Comparison of ENCODE assay signal across 26 cellular contexts in the genomic region with DNA sequence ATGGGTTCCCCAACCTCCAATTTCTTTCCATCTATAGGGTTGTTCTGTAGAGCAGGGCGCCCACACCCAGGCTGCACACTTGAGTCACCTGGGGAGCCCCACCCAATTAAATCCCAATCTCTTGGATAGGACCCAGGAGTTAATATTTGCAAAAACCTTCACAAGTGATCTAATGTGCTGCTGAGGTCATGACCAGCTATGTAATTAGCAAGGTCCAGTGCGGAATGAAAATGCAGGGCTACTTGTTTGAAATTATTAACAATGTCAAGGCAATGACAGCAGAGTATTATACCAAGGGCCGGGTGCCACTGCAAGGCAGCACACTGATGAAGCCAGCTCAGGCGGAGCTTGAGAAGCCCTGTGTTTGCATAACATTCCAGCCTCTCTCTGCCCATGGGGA.
"Had no signal": no experiment of that assay in that cellular context is flagged by ENCODE, and none has a peak within 500 bp of the region (broad histone marks: within the 10 kb centered on the region; RNA-seq: fewer than 3 reads in every experiment).

No MANE protein-coding gene starts in this region.

- H3K9me3 ChIP-seq: left lung, mucosa of descending colon, spleen, tibial nerve had no signal

- FAIRE-seq: astrocyte had no signal

- H3K4me3 ChIP-seq: coronary artery, dorsolateral prefrontal cortex, left lung, lung, mucosa of descending colon, spleen, tibial nerve had no signal

- H3K36me3 ChIP-seq: brain microvascular endothelial cell, left lung, spleen, tibial nerve had no signal

- H3K4me3 Mint-ChIP-seq: activated CD4-positive, alpha-beta memory T cell treated with anti-CD3 and anti-CD28 coated beads, Interleukin-2, amount 10 ng/mL, durations not matched to agents 7 days and 5 days; activated CD4-positive, alpha-beta T cell treated with anti-CD3 and anti-CD28 coated beads, Interleukin-2, amount 10 ng/mL, durations not matched to agents 7 days and 5 days; activated T-cell treated with anti-CD3 and anti-CD28 coated beads, Interleukin-2, amount 50 U/mL, for 24 hours; T-helper 1 cell treated with Interleukin-12 subunit alpha and Interleukin-12 subunit beta and Interleukin-4 antibody, amounts not matched to agents 30 μg/mL and 1 μg/mL, for 36 hours had no signal

- DNase-seq: activated CD4-positive, alpha-beta memory T cell treated with anti-CD3 and anti-CD28 coated beads, Interleukin-2, amount 10 ng/mL, durations not matched to agents 7 days and 5 days; activated CD4-positive, alpha-beta T cell treated with anti-CD3 and anti-CD28 coated beads for 1 hour; activated CD4-positive, alpha-beta T cell treated with anti-CD3 and anti-CD28 coated beads, Interleukin-2, amount 10 ng/mL, durations not matched to agents 7 days and 5 days; activated CD8-positive, alpha-beta memory T cell treated with anti-CD3 and anti-CD28 coated beads, Interleukin-2, amount 50 U/mL, for 48 hours; activated gamma-delta T cell; activated naive CD4-positive, alpha-beta T cell treated with anti-CD3 and anti-CD28 coated beads, Interleukin-2, amount 50 U/mL, for 16 hours; activated T-cell treated with anti-CD3 and anti-CD28 coated beads, Interleukin-2, amount 50 U/mL, for 24 hours; amniotic stem cell; brain microvascular endothelial cell; dorsolateral prefrontal cortex; effector memory CD4-positive, alpha-beta T cell; erythroblast; head of caudate nucleus; hypothalamus; kidney glomerular epithelial cell; left lung; mucosa of descending colon; right cardiac atrium; stimulated activated naive CD4-positive, alpha-beta T cell had no signal

- H3K4me1 ChIP-seq: left lung, tibial nerve had no signal

- H3K27me3 Mint-ChIP-seq: activated CD4-positive, alpha-beta memory T cell treated with anti-CD3 and anti-CD28 coated beads, Interleukin-2, amount 10 ng/mL, durations not matched to agents 7 days and 5 days had no signal

- H3K9me3 Mint-ChIP-seq: activated CD4-positive, alpha-beta memory T cell treated with anti-CD3 and anti-CD28 coated beads, Interleukin-2, amount 10 ng/mL, durations not matched to agents 7 days and 5 days; activated CD4-positive, alpha-beta T cell treated with anti-CD3 and anti-CD28 coated beads, Interleukin-2, amount 10 ng/mL, durations not matched to agents 7 days and 5 days; activated T-cell treated with anti-CD3 and anti-CD28 coated beads, Interleukin-2, amount 50 U/mL, for 24 hours; nephron; T-helper 1 cell treated with Interleukin-12 subunit alpha and Interleukin-12 subunit beta and Interleukin-4 antibody, amounts not matched to agents 30 μg/mL and 1 μg/mL, for 36 hours had no signal

- H3K27ac Mint-ChIP-seq: activated CD4-positive, alpha-beta memory T cell treated with anti-CD3 and anti-CD28 coated beads, Interleukin-2, amount 10 ng/mL, durations not matched to agents 7 days and 5 days; activated CD4-positive, alpha-beta T cell treated with anti-CD3 and anti-CD28 coated beads, Interleukin-2, amount 10 ng/mL, durations not matched to agents 7 days and 5 days; activated T-cell treated with anti-CD3 and anti-CD28 coated beads, Interleukin-2, amount 50 U/mL, for 24 hours; T-helper 1 cell treated with Interleukin-12 subunit alpha and Interleukin-12 subunit beta and Interleukin-4 antibody, amounts not matched to agents 30 μg/mL and 1 μg/mL, for 36 hours had no signal

- H3K27ac ChIP-seq: brain microvascular endothelial cell, coronary artery, dorsolateral prefrontal cortex, left lung, tibial nerve had no signal

- H3K27me3 ChIP-seq: brain microvascular endothelial cell, spleen, tibial nerve had no signal
